In the genomic region with DNA sequence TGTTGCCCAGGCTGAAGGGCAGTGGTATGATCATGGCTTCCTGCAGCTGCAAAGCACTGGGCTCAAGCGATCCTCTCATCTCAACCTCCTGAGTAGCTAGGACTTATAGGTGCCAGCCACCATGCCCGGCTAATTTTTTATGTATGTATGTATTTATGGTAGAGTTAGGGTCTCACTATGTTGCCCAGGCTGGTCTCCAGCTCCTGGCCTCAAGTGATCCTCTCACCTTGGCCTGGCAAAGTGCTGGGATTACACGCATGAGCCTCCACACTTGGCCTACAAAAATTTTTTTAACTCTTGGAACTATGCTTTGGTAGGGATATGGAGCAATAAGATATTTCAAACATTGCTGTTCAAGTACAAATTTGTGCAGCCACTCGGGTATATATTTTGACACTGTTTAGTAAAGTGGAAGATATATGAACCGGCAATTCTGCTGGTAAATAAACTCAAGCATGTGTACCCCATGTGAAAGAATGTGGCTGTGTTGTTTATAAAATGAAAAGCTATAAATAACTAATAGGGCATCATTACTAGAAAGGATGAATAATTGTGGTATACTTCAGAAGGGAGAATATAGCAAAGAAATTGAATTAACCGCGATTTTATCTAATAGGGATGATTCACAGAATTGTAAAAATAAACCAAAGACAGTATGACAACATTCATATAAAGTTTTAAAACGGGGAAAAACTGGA, we compare ENCODE assay signal across 8 cellular contexts. TPM values are rescaled to one million over a fixed set of nuclear protein-coding genes. Genes with fewer than 3 reads are reported as not detected.
DNase-seq lines count a peak whose midpoint lies in the region; ATAC-seq and TF ChIP-seq lines count a peak whose summit lies in the region.

No MANE protein-coding gene starts in this region.

- H3K36me3 ChIP-seq in iPS-15b (ENCODE audit: control insufficient read depth, insufficient read depth, low read length) = no peaks in the 10 kb centered on the region
- H3K36me3 ChIP-seq in stomach = peaks cover 0 to 14% (median 8%) of the 10 kb centered on the region in 4 donors

- no peak for TF ChIP-seq CTCF in stomach (IDR thresholded peaks at IDR 0.05)

- H3K9me3 Mint-ChIP-seq in T-helper 2 cell treated with Interferon-gamma antibody and Interleukin-4, amounts not matched to agents 5 μg/mL and 100 μg/mL, for 36 hours = peaks cover 13% of the 10 kb centered on the region
- peaks cover 26% of the 10 kb centered on the region for H3K9me3 Mint-ChIP-seq in activated CD8-positive, alpha-beta T cell treated with anti-CD3 and anti-CD28 coated beads, Interleukin-2, amount 10 ng/mL, durations not matched to agents 7 days and 5 days (ENCODE audit: insufficient read depth)

- no peaks in the 10 kb centered on the region for H3K27me3 ChIP-seq in iPS-15b (ENCODE audit: control insufficient read depth, insufficient read depth, low read length)
- H3K27me3 ChIP-seq in stomach = no peaks in the 10 kb centered on the region

- H3K9me3 ChIP-seq in iPS-15b (ENCODE audit: control insufficient read depth, insufficient read depth, low read length) = no peaks in the 10 kb centered on the region
- H3K9me3 ChIP-seq in stomach = peaks cover 0 to 34% (median 7%) of the 10 kb centered on the region in 4 donors

- H3K9ac ChIP-seq in iPS-15b (ENCODE audit: low read depth, low read length) = peak overlapping the region; percentile 95

- peaks cover 21% of the 10 kb centered on the region for H3K4me1 Mint-ChIP-seq in T-helper 2 cell treated with Interferon-gamma antibody and Interleukin-4, amounts not matched to agents 5 μg/mL and 100 μg/mL, for 36 hours (ENCODE audit: low read depth)
- peaks cover 31% of the 10 kb centered on the region for H3K4me1 Mint-ChIP-seq in activated CD8-positive, alpha-beta T cell treated with anti-CD3 and anti-CD28 coated beads, Interleukin-2, amount 10 ng/mL, durations not matched to agents 7 days and 5 days (ENCODE audit: low read depth)

- ATAC-seq in activated CD8-positive, alpha-beta T cell treated with anti-CD3 and anti-CD28 coated beads, Interleukin-2, amount 10 ng/mL, durations not matched to agents 7 days and 5 days = no peak
- no peak for ATAC-seq in GM19324 (IDR thresholded peaks at IDR 0.05; ENCODE audit: low FRiP score, unreplicated experiment)

- CTCF ChIA-PET in activated CD8-positive, alpha-beta T cell treated with anti-CD3 and anti-CD28 coated beads, Interleukin-2, amount 10 ng/mL, durations not matched to agents 7 days and 5 days (lab: Charles Lee) = no interaction called here

- H3K36me3 Mint-ChIP-seq in T-helper 2 cell treated with Interferon-gamma antibody and Interleukin-4, amounts not matched to agents 5 μg/mL and 100 μg/mL, for 36 hours (ENCODE audit: low read depth) = peaks cover 28% of the 10 kb centered on the region
- H3K36me3 Mint-ChIP-seq in activated CD8-positive, alpha-beta T cell treated with anti-CD3 and anti-CD28 coated beads, Interleukin-2, amount 10 ng/mL, durations not matched to agents 7 days and 5 days (ENCODE audit: low read depth) = peaks cover 29% of the 10 kb centered on the region

- peak overlapping the region; percentile 96 for H3K4me3 Mint-ChIP-seq in T-helper 2 cell treated with Interferon-gamma antibody and Interleukin-4, amounts not matched to agents 5 μg/mL and 100 μg/mL, for 36 hours
- peak overlapping the region; percentile 95 for H3K4me3 Mint-ChIP-seq in activated CD8-positive, alpha-beta T cell treated with anti-CD3 and anti-CD28 coated beads, Interleukin-2, amount 10 ng/mL, durations not matched to agents 7 days and 5 days

- no peak for TF ChIP-seq EP300 in stomach (IDR thresholded peaks at IDR 0.05)

- peak overlapping the region; percentile 94 for H3K27ac Mint-ChIP-seq in T-helper 2 cell treated with Interferon-gamma antibody and Interleukin-4, amounts not matched to agents 5 μg/mL and 100 μg/mL, for 36 hours
- peak overlapping the region; percentile 99 for H3K27ac Mint-ChIP-seq in activated CD8-positive, alpha-beta T cell treated with anti-CD3 and anti-CD28 coated beads, Interleukin-2, amount 10 ng/mL, durations not matched to agents 7 days and 5 days

- no peaks in the 10 kb centered on the region for H3K27me3 Mint-ChIP-seq in T-helper 2 cell treated with Interferon-gamma antibody and Interleukin-4, amounts not matched to agents 5 μg/mL and 100 μg/mL, for 36 hours (ENCODE audit: low read depth)
- H3K27me3 Mint-ChIP-seq in activated CD8-positive, alpha-beta T cell treated with anti-CD3 and anti-CD28 coated beads, Interleukin-2, amount 10 ng/mL, durations not matched to agents 7 days and 5 days (ENCODE audit: low read depth) = no peaks in the 10 kb centered on the region

- H3K4me3 ChIP-seq in iPS-15b (ENCODE audit: low read depth, low read length) (peak overlapping the region; percentile 99), stomach (peak overlapping the region; percentile 62 to 87 (median 74))

- no peak for TF ChIP-seq POLR2A in stomach (IDR thresholded peaks at IDR 0.05)

- DNase-seq in T-helper 2 cell treated with Interferon-gamma antibody and Interleukin-4, amounts not matched to agents 5 μg/mL and 100 μg/mL, for 36 hours (ENCODE audit: low spot score) = no peak
- no peak for DNase-seq in T-helper 2 cell
- DNase-seq in activated CD8-positive, alpha-beta T cell treated with anti-CD3 and anti-CD28 coated beads, Interleukin-2, amount 10 ng/mL, durations not matched to agents 7 days and 5 days = no peak
- DNase-seq in stomach = no peak
- DNase-seq in NCI-H2029 treated with DMSO at 0.1 percent for 48 hours (lab: John Stamatoyannopoulos, UW) = no peak
- DNase-seq in mucosa of gallbladder (ENCODE audit: low spot score) = no peak

- POLR2A ChIA-PET in activated CD8-positive, alpha-beta T cell treated with anti-CD3 and anti-CD28 coated beads, Interleukin-2, amount 10 ng/mL, durations not matched to agents 7 days and 5 days (lab: Charles Lee) = interaction anchor here (0.7 to 2.0 kb wide), 6 partner anchors 40 to 1207 kb away, joined by 3 to 24 read pairs (median 5); a partner anchor contains a TSS

- peak overlapping the region in 4 of 5 donors; percentile 86 to 97 (median 95) for H3K27ac ChIP-seq in stomach

- WGBS in stomach, 5 donors = 40 to 54% (median 49%) methylated on average over 8 of the region's 8 CpGs

- no peaks in the 10 kb centered on the region for H3K4me1 ChIP-seq in iPS-15b (ENCODE audit: control insufficient read depth, insufficient read depth, low read length)
- H3K4me1 ChIP-seq in stomach = peaks cover 0 to 22% (median 15%) of the 10 kb centered on the region in 4 donors

- intact Hi-C loops in stomach (cut with DNase I; ENCODE audit: low total_unique reads) = no loop called here

RNA-seq across cellular contexts. Expression of a gene that starts 1.1 kb away (rescaled TPM):
- 1 to 10 TPM; 6.2 to 7.5 TPM for total RNA-seq in activated CD8-positive, alpha-beta T cell treated with anti-CD3 and anti-CD28 coated beads, Interleukin-2, amount 10 ng/mL, durations not matched to agents 7 days and 5 days
- total RNA-seq in stomach (10 to 100 TPM in 2 of 5 donors, 1 to 10 TPM in 3; 1.8 to 58.2 (median 8.5) TPM), mucosa of gallbladder (11.4 TPM)
- 1 to 10 TPM; 2.8 to 5.4 (median 4.7) TPM for polyA plus RNA-seq in stomach

RNA-seq across cellular contexts. Expression of a gene that starts 39.8 kb away (rescaled TPM):
- 10 to 100 TPM in 1 of 2 experiments, 1 to 10 TPM in 1; 8.6 to 10.5 TPM for total RNA-seq in activated CD8-positive, alpha-beta T cell treated with anti-CD3 and anti-CD28 coated beads, Interleukin-2, amount 10 ng/mL, durations not matched to agents 7 days and 5 days
- total RNA-seq in stomach (10 to 100 TPM in 3 of 5 donors, 1 to 10 TPM in 2; 1.7 to 19.8 (median 11.3) TPM), mucosa of gallbladder (16.6 TPM)
- 1 to 10 TPM; 2.5 to 3.6 (median 3.5) TPM for polyA plus RNA-seq in stomach
